Comparison of ENCODE assay signal across 14 cellular contexts in the genomic region with DNA sequence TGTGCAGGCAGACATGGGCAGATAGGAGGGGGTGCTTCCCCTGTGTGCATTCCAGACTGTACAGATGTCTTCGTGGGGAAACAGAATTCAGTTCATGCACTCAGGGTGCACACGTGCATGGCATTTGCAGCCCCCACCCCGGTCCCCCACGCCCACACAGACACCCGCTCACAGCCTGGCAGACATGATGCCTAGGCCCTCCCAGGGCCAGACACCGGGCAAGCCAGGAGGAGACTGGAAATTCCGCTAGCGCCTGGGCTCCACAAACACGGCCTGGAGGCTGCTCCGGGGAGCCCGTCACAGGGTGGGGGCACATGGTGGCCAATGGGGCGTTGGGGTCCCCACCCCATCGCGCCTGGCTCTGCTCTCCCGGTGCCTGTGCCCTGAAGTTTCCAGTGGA. TPM values are rescaled to one million over a fixed set of nuclear protein-coding genes. Genes with fewer than 3 reads are reported as not detected.
DNase-seq lines count a peak whose midpoint lies in the region; ATAC-seq and TF ChIP-seq lines count a peak whose summit lies in the region.
"Had no signal": no experiment of that assay in that cellular context is flagged by ENCODE, and none has a peak within 500 bp of the region (broad histone marks: within the 10 kb centered on the region; RNA-seq: fewer than 3 reads in every experiment).

No MANE protein-coding gene starts in this region.

- H3K4me1 ChIP-seq in CD4-positive, CD25-positive, alpha-beta regulatory T cell (ENCODE audit: control insufficient read depth, insufficient read depth, low read length, poor library complexity, severe bottlenecking) = peaks cover 39% of the 10 kb centered on the region
- H3K4me1 ChIP-seq in DOHH2 (ENCODE audit: control insufficient read depth, low read length) = peaks cover 24% of the 10 kb centered on the region
- H3K4me1 ChIP-seq: Caco-2, neural progenitor cell had no signal

- no peak for DNase-seq in CD4-positive, CD25-positive, alpha-beta regulatory T cell
- no peak for DNase-seq in activated T-helper 1 cell treated with anti-CD3 and anti-CD28 coated beads, Interleukin-12 subunit alpha, Interleukin-12 subunit beta, Interleukin-2, Interleukin-4 antibody, amounts not matched to agents 30 ng/mL and 10 ng/mL and 1 ng/mL, durations not matched to agents 14 hours and 24 hours and 36 hours (ENCODE audit: low spot score)
- no peak for DNase-seq in naive B cell
- no peak for DNase-seq in CD14-positive monocyte (ENCODE audit: low spot score)
- no peak for DNase-seq in LoVo (ENCODE audit: low spot score)
- DNase-seq: NK-92 treated with Interleukin-12 subunit alpha and Interleukin-12 subunit beta, amount 100 ng/mL, for 24 hours had no signal

- peak overlapping the region; percentile 64 to 86 (median 74) for H3K4me3 Mint-ChIP-seq in CD4-positive, CD25-positive, alpha-beta regulatory T cell
- peak overlapping the region; percentile 49 for H3K4me3 Mint-ChIP-seq in activated T-helper 1 cell treated with anti-CD3 and anti-CD28 coated beads, Interleukin-12 subunit alpha, Interleukin-12 subunit beta, Interleukin-2, Interleukin-4 antibody, amounts not matched to agents 30 ng/mL and 10 ng/mL and 1 ng/mL, durations not matched to agents 14 hours and 24 hours and 36 hours
- H3K4me3 Mint-ChIP-seq in naive B cell (peak overlapping the region in 7 of 8 donors; percentile 30 to 76 (median 42)), CD14-positive monocyte (no peak overlapping the region)
- H3K4me3 Mint-ChIP-seq: endodermal cell, neural progenitor cell had no signal

- no peaks in the 10 kb centered on the region for H3K27me3 ChIP-seq in CD4-positive, CD25-positive, alpha-beta regulatory T cell (ENCODE audit: control insufficient read depth, insufficient read depth, low read length)
- H3K27me3 ChIP-seq in DOHH2 (ENCODE audit: control insufficient read depth, low read length) = peaks cover 16% of the 10 kb centered on the region

- no peaks in the 10 kb centered on the region for H3K79me2 ChIP-seq in DOHH2 (ENCODE audit: control insufficient read depth, low read length)

- no peaks in the 10 kb centered on the region for H4K20me1 ChIP-seq in DOHH2 (ENCODE audit: control insufficient read depth, insufficient read depth, low read depth, low read length)

- H3K9me3 ChIP-seq in CD4-positive, CD25-positive, alpha-beta regulatory T cell (ENCODE audit: control insufficient read depth in 2 of 2, low read length in 2 of 2) = no peaks in the 10 kb centered on the region
- H3K9me3 ChIP-seq in DOHH2 (ENCODE audit: control insufficient read depth, insufficient read depth, low read length) = no peaks in the 10 kb centered on the region
- H3K9me3 ChIP-seq: Caco-2 had no signal

- no peaks in the 10 kb centered on the region for H3K36me3 Mint-ChIP-seq in CD4-positive, CD25-positive, alpha-beta regulatory T cell
- H3K36me3 Mint-ChIP-seq in activated T-helper 1 cell treated with anti-CD3 and anti-CD28 coated beads, Interleukin-12 subunit alpha, Interleukin-12 subunit beta, Interleukin-2, Interleukin-4 antibody, amounts not matched to agents 30 ng/mL and 10 ng/mL and 1 ng/mL, durations not matched to agents 14 hours and 24 hours and 36 hours (ENCODE audit: low read depth) = peaks cover 2% of the 10 kb centered on the region
- no peaks in the 10 kb centered on the region for H3K36me3 Mint-ChIP-seq in naive B cell
- H3K36me3 Mint-ChIP-seq in CD14-positive monocyte = peaks cover 0 to 2% of the 10 kb centered on the region in 2 donors

- H3K36me3 ChIP-seq in CD4-positive, CD25-positive, alpha-beta regulatory T cell (ENCODE audit: control insufficient read depth, insufficient read depth, low read length) = no peaks in the 10 kb centered on the region
- H3K36me3 ChIP-seq in DOHH2 (ENCODE audit: control insufficient read depth, low read length) = no peaks in the 10 kb centered on the region
- H3K36me3 ChIP-seq: neural progenitor cell had no signal

- intact Hi-C loops in activated T-helper 1 cell treated with anti-CD3 and anti-CD28 coated beads, Interleukin-12 subunit alpha, Interleukin-12 subunit beta, Interleukin-2, Interleukin-4 antibody, amounts not matched to agents 30 ng/mL and 10 ng/mL and 1 ng/mL, durations not matched to agents 14 hours and 24 hours and 36 hours (cut with micrococcal nuclease) = loop anchor here (1.0 to 2.0 kb wide), 5 partner anchors 25 to 101 kb away; a partner anchor contains a TSS
- intact Hi-C loops in CD14-positive monocyte (cut with micrococcal nuclease) = no loop called here

- H3K27me3 Mint-ChIP-seq in CD4-positive, CD25-positive, alpha-beta regulatory T cell = peaks cover 16% of the 10 kb centered on the region
- peaks cover 18% of the 10 kb centered on the region for H3K27me3 Mint-ChIP-seq in activated T-helper 1 cell treated with anti-CD3 and anti-CD28 coated beads, Interleukin-12 subunit alpha, Interleukin-12 subunit beta, Interleukin-2, Interleukin-4 antibody, amounts not matched to agents 30 ng/mL and 10 ng/mL and 1 ng/mL, durations not matched to agents 14 hours and 24 hours and 36 hours (ENCODE audit: insufficient read depth)
- H3K27me3 Mint-ChIP-seq in naive B cell (peaks cover 14 to 65% (median 45%) of the 10 kb centered on the region in 3 donors), CD14-positive monocyte (ENCODE audit: low read depth in 3 of 3) (peaks cover 37 to 55% (median 44%) of the 10 kb centered on the region in 3 donors)

- peaks cover 3% of the 10 kb centered on the region for H3F3A ChIP-seq in DOHH2 (ENCODE audit: control insufficient read depth, insufficient read depth)

- no peak for ATAC-seq in CD4-positive, CD25-positive, alpha-beta regulatory T cell (ENCODE audit: low read depth in 2 of 2)
- ATAC-seq in naive B cell (ENCODE audit: low read depth in 2 of 2) (no peak), HG03196 (IDR thresholded peaks at IDR 0.05; ENCODE audit: unreplicated experiment) (no peak), HG03097 (IDR thresholded peaks at IDR 0.05; ENCODE audit: low FRiP score, unreplicated experiment) (no peak)

- H3K9me2 ChIP-seq in DOHH2 (replicated peaks; ENCODE audit: control insufficient read depth, low read length) = no peaks in the 10 kb centered on the region

- H3K4me3 ChIP-seq in CD4-positive, CD25-positive, alpha-beta regulatory T cell (ENCODE audit: low read depth, low read length) = no peak overlapping the region
- H3K4me3 ChIP-seq in DOHH2 (ENCODE audit: low read length) = peak overlapping the region; percentile 62; the same call in 1 of the 2 replicates
- H3K4me3 ChIP-seq: neural progenitor cell had no signal

- TF ChIP-seq CTCF in DOHH2 (IDR thresholded peaks at IDR 0.05; ENCODE audit: low read depth, low read length, poor library complexity, severe bottlenecking) (no peak), CD14-positive monocyte (IDR thresholded peaks at IDR 0.05) (no peak)

- H3K27ac Mint-ChIP-seq in CD4-positive, CD25-positive, alpha-beta regulatory T cell = no peak overlapping the region
- H3K27ac Mint-ChIP-seq in activated T-helper 1 cell treated with anti-CD3 and anti-CD28 coated beads, Interleukin-12 subunit alpha, Interleukin-12 subunit beta, Interleukin-2, Interleukin-4 antibody, amounts not matched to agents 30 ng/mL and 10 ng/mL and 1 ng/mL, durations not matched to agents 14 hours and 24 hours and 36 hours = no peak overlapping the region
- H3K27ac Mint-ChIP-seq in naive B cell = no peak overlapping the region
- H3K27ac Mint-ChIP-seq in CD14-positive monocyte = no peak overlapping the region
- H3K27ac Mint-ChIP-seq: endodermal cell, neural progenitor cell had no signal

- peaks cover 0 to 39% (median 13%) of the 10 kb centered on the region in 4 donors for H3K4me1 Mint-ChIP-seq in CD4-positive, CD25-positive, alpha-beta regulatory T cell
- peaks cover 27% of the 10 kb centered on the region for H3K4me1 Mint-ChIP-seq in activated T-helper 1 cell treated with anti-CD3 and anti-CD28 coated beads, Interleukin-12 subunit alpha, Interleukin-12 subunit beta, Interleukin-2, Interleukin-4 antibody, amounts not matched to agents 30 ng/mL and 10 ng/mL and 1 ng/mL, durations not matched to agents 14 hours and 24 hours and 36 hours (ENCODE audit: low read depth)
- H3K4me1 Mint-ChIP-seq in naive B cell (peaks cover 27 to 34% (median 32%) of the 10 kb centered on the region in 3 donors), CD14-positive monocyte (peaks cover 37% of the 10 kb centered on the region)

- H3K9me3 Mint-ChIP-seq in CD4-positive, CD25-positive, alpha-beta regulatory T cell = peaks cover 0 to 2% (median 0%) of the 10 kb centered on the region in 7 donors
- H3K9me3 Mint-ChIP-seq in activated T-helper 1 cell treated with anti-CD3 and anti-CD28 coated beads, Interleukin-12 subunit alpha, Interleukin-12 subunit beta, Interleukin-2, Interleukin-4 antibody, amounts not matched to agents 30 ng/mL and 10 ng/mL and 1 ng/mL, durations not matched to agents 14 hours and 24 hours and 36 hours = no peaks in the 10 kb centered on the region
- H3K9me3 Mint-ChIP-seq in naive B cell = peaks cover 0 to 4% (median 0%) of the 10 kb centered on the region in 7 donors
- H3K9me3 Mint-ChIP-seq in CD14-positive monocyte = peaks cover 6 to 40% (median 19%) of the 10 kb centered on the region in 7 donors
- H3K9me3 Mint-ChIP-seq: endodermal cell, neural progenitor cell had no signal

- peak overlapping the region; percentile 65 for H3K4me2 ChIP-seq in DOHH2 (ENCODE audit: low read length)
- H3K4me2 ChIP-seq: neural progenitor cell had no signal

- H3K27ac ChIP-seq in CD4-positive, CD25-positive, alpha-beta regulatory T cell (ENCODE audit: insufficient read depth, low read length, poor library complexity, severe bottlenecking) = no peak overlapping the region
- no peak overlapping the region for H3K27ac ChIP-seq in DOHH2 (ENCODE audit: low read depth, low read length)
- H3K27ac ChIP-seq: neural progenitor cell, skin epidermis had no signal

RNA-seq across cellular contexts. Expression of a gene that starts 3.5 kb away (rescaled TPM):
- 0.42 TPM for total RNA-seq in CD4-positive, CD25-positive, alpha-beta regulatory T cell
- polyA plus RNA-seq in CD4-positive, CD25-positive, alpha-beta regulatory T cell = under 1 TPM in 3 of 4 donors, not detected in 1; 0.09 to 0.42 (median 0.21) TPM
- total RNA-seq in activated T-helper 1 cell treated with anti-CD3 and anti-CD28 coated beads, Interleukin-12 subunit alpha, Interleukin-12 subunit beta, Interleukin-2, Interleukin-4 antibody, amounts not matched to agents 30 ng/mL and 10 ng/mL and 1 ng/mL, durations not matched to agents 14 hours and 24 hours and 36 hours = 0.26 and 0.29 TPM in 2 replicates
- polyA plus RNA-seq in naive B cell (ENCODE audit: low read depth in 6 of 6) = under 1 TPM in 1 of 6 donors, not detected in 5; 0.11 TPM
- not detected for polyA plus RNA-seq in CD14-positive monocyte
- total RNA-seq: pulmonary artery endothelial cell had no signal

RNA-seq across cellular contexts. Expression of a gene that starts 12.9 kb away (rescaled TPM):
- 6.6 TPM for total RNA-seq in CD4-positive, CD25-positive, alpha-beta regulatory T cell
- polyA plus RNA-seq in CD4-positive, CD25-positive, alpha-beta regulatory T cell = not detected
- 13.6 and 15.0 TPM in 2 replicates for total RNA-seq in activated T-helper 1 cell treated with anti-CD3 and anti-CD28 coated beads, Interleukin-12 subunit alpha, Interleukin-12 subunit beta, Interleukin-2, Interleukin-4 antibody, amounts not matched to agents 30 ng/mL and 10 ng/mL and 1 ng/mL, durations not matched to agents 14 hours and 24 hours and 36 hours
- under 1 TPM in 2 of 6 donors, not detected in 4; 0.17 TPM for polyA plus RNA-seq in naive B cell (ENCODE audit: low read depth in 6 of 6)
- not detected for polyA plus RNA-seq in CD14-positive monocyte

RNA-seq across cellular contexts. Expression of a gene that starts 25.5 kb away (rescaled TPM):
- 196 TPM for total RNA-seq in CD4-positive, CD25-positive, alpha-beta regulatory T cell
- polyA plus RNA-seq in CD4-positive, CD25-positive, alpha-beta regulatory T cell = 100 to 1,000 TPM; 358 to 453 (median 400) TPM
- 408 and 410 TPM in 2 replicates for total RNA-seq in activated T-helper 1 cell treated with anti-CD3 and anti-CD28 coated beads, Interleukin-12 subunit alpha, Interleukin-12 subunit beta, Interleukin-2, Interleukin-4 antibody, amounts not matched to agents 30 ng/mL and 10 ng/mL and 1 ng/mL, durations not matched to agents 14 hours and 24 hours and 36 hours
- polyA plus RNA-seq in naive B cell (ENCODE audit: low read depth in 6 of 6) (100 to 1,000 TPM; 226 to 324 (median 271) TPM), CD14-positive monocyte (100 to 1,000 TPM; 361 to 433 TPM)

RNA-seq across cellular contexts. Expression of a gene that starts 26.2 kb away (rescaled TPM):
- 6.2 TPM for total RNA-seq in CD4-positive, CD25-positive, alpha-beta regulatory T cell
- 1 to 10 TPM; 1.6 to 3.0 (median 1.8) TPM for polyA plus RNA-seq in CD4-positive, CD25-positive, alpha-beta regulatory T cell
- 3.0 and 4.1 TPM in 2 replicates for total RNA-seq in activated T-helper 1 cell treated with anti-CD3 and anti-CD28 coated beads, Interleukin-12 subunit alpha, Interleukin-12 subunit beta, Interleukin-2, Interleukin-4 antibody, amounts not matched to agents 30 ng/mL and 10 ng/mL and 1 ng/mL, durations not matched to agents 14 hours and 24 hours and 36 hours
- polyA plus RNA-seq in naive B cell (ENCODE audit: low read depth in 6 of 6) (1 to 10 TPM; 1.1 to 4.3 (median 2.3) TPM), CD14-positive monocyte (under 1 TPM in 1 of 2 donors, not detected in 1; 0.27 TPM)

Comparison
In these comparisons a context has a peak if more than half of its experiments do, and no peak if none do; other contexts are left out.
1. H3K4me3 Mint-ChIP-seq: peak in CD4-positive, CD25-positive, alpha-beta regulatory T cell (4 of 4), activated T-helper 1 cell treated with anti-CD3 and anti-CD28 coated beads, Interleukin-12 subunit alpha, Interleukin-12 subunit beta, Interleukin-2, Interleukin-4 antibody, amounts not matched to agents 30 ng/mL and 10 ng/mL and 1 ng/mL, durations not matched to agents 14 hours and 24 hours and 36 hours (single experiment) and naive B cell (7 of 8); none in CD14-positive monocyte (0 of 2).